ENCODE assay signal across 9 cellular contexts in genomic region chr10:103772096-103772845, GRCh38.
A peak's percentile ranks its signal among the peaks of the same experiment; 100 is the strongest.
DNase-seq lines count a peak whose midpoint lies in the region; ATAC-seq, FAIRE-seq and TF ChIP-seq lines count a peak whose summit lies in the region.
"Had no signal": no experiment of that assay in that cellular context is flagged by ENCODE, and none has a peak within 500 bp of the region (broad histone marks: within the 10 kb centered on the region; RNA-seq: fewer than 3 reads in every experiment).

No MANE protein-coding gene starts in this region.

- H3K4me1 ChIP-seq in HUES64 (ENCODE audit: insufficient read depth, low read length): peaks cover 4% of the 10 kb centered on the region
- peaks cover 14% of the 10 kb centered on the region for H3K4me1 ChIP-seq in iPS-18a (ENCODE audit: control insufficient read depth, low read depth, low read length)
- peaks cover 0 to 4% of the 10 kb centered on the region in 2 donors for H3K4me1 ChIP-seq in small intestine (ENCODE audit: control insufficient read depth in 2 of 2, insufficient read depth in 1 of 2, low read depth in 1 of 2, low read length in 1 of 2)

- DNase-seq in Calu3 (peak; percentile 47), T-helper 22 cell (ENCODE audit: low read depth) (peak; percentile 47), brain microvascular endothelial cell (peak; percentile 69), small intestine (peak; percentile 70), NCI-H446 treated with DMSO at 0.1 percent for 48 hours (lab: John Stamatoyannopoulos, UW) (no peak)

- CTCF ChIA-PET in Calu3 (lab: Charles Lee): interaction anchor here (0.7 to 1.1 kb wide), 3 partner anchors 8 to 22 kb away, joined by 3 to 4 read pairs (median 3); no protein-coding TSS in a partner anchor

- ATAC-seq in GM21367 (IDR thresholded peaks at IDR 0.05; ENCODE audit: unreplicated experiment): peak; percentile 72

- H3K4me3 Mint-ChIP-seq in Calu3 (ENCODE audit: low read depth, unreplicated experiment): peak overlapping the region; percentile 83

- peaks cover 58% of the 10 kb centered on the region for H3K27me3 Mint-ChIP-seq in Calu3 (ENCODE audit: unreplicated experiment)

- H3K9ac ChIP-seq in HUES64 (ENCODE audit: low read depth, low read length) (peak overlapping the region; percentile 64), iPS-18a (ENCODE audit: low read length) (peak overlapping the region; percentile 65)

- H3K9me3 ChIP-seq in HUES64 (ENCODE audit: insufficient read depth, low read depth, low read length) (no peaks in the 10 kb centered on the region), iPS-18a (ENCODE audit: control insufficient read depth, low read depth, low read length) (no peaks in the 10 kb centered on the region), small intestine (ENCODE audit: control insufficient read depth, low read depth) (no peaks in the 10 kb centered on the region)

- no peaks in the 10 kb centered on the region for H3K9me3 Mint-ChIP-seq in Calu3 (ENCODE audit: low read depth, unreplicated experiment)

- no peak overlapping the region for H3K27ac Mint-ChIP-seq in Calu3 (ENCODE audit: unreplicated experiment)

- TF ChIP-seq CTCF in Calu3 (IDR thresholded peaks at IDR 0.05; ENCODE audit: unreplicated experiment): no peak
- TF ChIP-seq CTCF in brain microvascular endothelial cell (IDR thresholded peaks at IDR 0.05; ENCODE audit: low read depth, low read length, missing control alignments): no peak

- FAIRE-seq in small intestine (lab: Jason Lieb, UNC): no peak
- FAIRE-seq: colon had no signal

- H3K36me3 ChIP-seq in HUES64 (ENCODE audit: insufficient read depth, low read length): no peaks in the 10 kb centered on the region
- H3K36me3 ChIP-seq in brain microvascular endothelial cell (replicated peaks): no peaks in the 10 kb centered on the region
- H3K36me3 ChIP-seq in iPS-18a (ENCODE audit: control insufficient read depth, low read depth, low read length): no peaks in the 10 kb centered on the region
- H3K36me3 ChIP-seq in small intestine (ENCODE audit: control insufficient read depth in 2 of 2, insufficient read depth in 2 of 2, low read length in 2 of 2): no peaks in the 10 kb centered on the region

- H3K27me3 ChIP-seq in HUES64 (ENCODE audit: insufficient read depth, low read length) (no peaks in the 10 kb centered on the region), brain microvascular endothelial cell (replicated peaks) (no peaks in the 10 kb centered on the region), iPS-18a (ENCODE audit: control insufficient read depth, insufficient read depth, low read length) (no peaks in the 10 kb centered on the region), small intestine (ENCODE audit: control insufficient read depth in 2 of 2, insufficient read depth in 2 of 2, low read length in 2 of 2) (no peaks in the 10 kb centered on the region)

- no TSS peak for BruUV-seq in Calu3 (replicated peaks; lab: Mats Ljungman, UMichigan)

- peaks cover 4% of the 10 kb centered on the region for H3K36me3 Mint-ChIP-seq in Calu3 (ENCODE audit: insufficient read depth, unreplicated experiment)

- H3K4me3 ChIP-seq in HUES64 (ENCODE audit: low read length): peak overlapping the region; percentile 69
- H3K4me3 ChIP-seq in brain microvascular endothelial cell (ENCODE audit: low read depth, low read length): peak overlapping the region; percentile 43
- H3K4me3 ChIP-seq in iPS-18a (ENCODE audit: low read length): peak overlapping the region; percentile 72
- H3K4me3 ChIP-seq in small intestine (ENCODE audit: low read depth in 1 of 2, low read length in 2 of 2): peak overlapping the region in 1 of 2 donors; percentile 41

- in situ Hi-C loops in brain microvascular endothelial cell (cut with HindIII; ENCODE audit: low pct_ligation_motif_present, low sequenced_read_pairs): no loop called here

- intact Hi-C loops in Calu3 (cut with micrococcal nuclease; ENCODE audit: unreplicated experiment): no loop called here

- H3K27ac ChIP-seq in HUES64 (ENCODE audit: low read depth, low read length) (peak overlapping the region; percentile 91; the same call in 1 of the 2 replicates), brain microvascular endothelial cell (peak overlapping the region; percentile 29), iPS-18a (ENCODE audit: low read length) (peak overlapping the region; percentile 62), small intestine (ENCODE audit: low read depth in 1 of 2, low read length in 1 of 2) (peak overlapping the region; percentile 26 to 69)

- 2% methylated on average over 28 of the region's 28 CpGs for WGBS in HUES64
- 1 to 2% (median 2%) methylated on average over 27 to 28 of the region's 28 CpGs for whole genome bisulfite sequencing in small intestine, 3 donors

- no peaks in the 10 kb centered on the region for H3K4me1 Mint-ChIP-seq in Calu3 (ENCODE audit: low read depth, unreplicated experiment)

Comparison
In these comparisons a context has a peak if more than half of its experiments do, and no peak if none do; other contexts are left out.
1. H3K27ac ChIP-seq: peak in every context shown above with its lines; median percentile 91 in HUES64; 62 in iPS-18a; 48 in small intestine; 29 in brain microvascular endothelial cell.